ENCODE assay signal across 7 cellular contexts in the genomic region with DNA sequence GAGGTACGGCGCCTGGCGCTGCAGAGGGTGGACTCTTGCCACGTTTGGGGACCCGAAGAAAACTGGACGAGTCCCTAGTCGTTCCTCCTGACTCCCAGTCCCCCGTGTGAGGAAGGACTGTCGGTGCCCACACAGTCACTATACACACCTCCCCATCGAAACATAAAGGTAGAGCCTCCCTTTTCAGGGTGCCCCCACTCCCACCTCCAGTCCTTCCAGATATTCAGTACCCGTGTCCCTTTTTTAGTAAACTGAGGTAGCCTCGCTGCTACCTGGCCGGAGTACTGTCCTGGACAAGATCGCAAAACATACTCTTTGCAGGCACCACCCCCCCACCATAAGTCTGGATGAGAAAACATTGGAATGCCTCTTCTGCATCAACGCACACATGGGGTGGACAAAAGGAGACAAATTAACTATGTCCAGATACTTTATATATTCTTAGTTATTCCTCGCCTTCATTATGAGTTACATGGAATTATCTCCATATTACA. TPM values are rescaled to one million over a fixed set of nuclear protein-coding genes. Genes with fewer than 3 reads are reported as not detected.
DNase-seq lines count a peak whose midpoint lies in the region; ATAC-seq and TF ChIP-seq lines count a peak whose summit lies in the region.

No MANE protein-coding gene starts in this region.

- H3K9me3 Mint-ChIP-seq in HFFc6 = no peaks in the 10 kb centered on the region
- H3K9me3 Mint-ChIP-seq in activated CD8-positive, alpha-beta T cell treated with anti-CD3 and anti-CD28 coated beads, Interleukin-2, amount 10 ng/mL, durations not matched to agents 7 days and 5 days (ENCODE audit: insufficient read depth) = no peaks in the 10 kb centered on the region

- peak overlapping the region; percentile 97 for H3K27ac Mint-ChIP-seq in HFFc6
- H3K27ac Mint-ChIP-seq in activated CD8-positive, alpha-beta T cell treated with anti-CD3 and anti-CD28 coated beads, Interleukin-2, amount 10 ng/mL, durations not matched to agents 7 days and 5 days = peak overlapping the region; percentile 96

- H3K36me3 ChIP-seq in iPS-18a (ENCODE audit: control insufficient read depth, low read depth, low read length) (no peaks in the 10 kb centered on the region), stomach smooth muscle (ENCODE audit: control insufficient read depth in 2 of 2, insufficient read depth in 2 of 2, low read length in 2 of 2) (no peaks in the 10 kb centered on the region)

- peak overlapping the region; percentile 97 for H3K4me3 Mint-ChIP-seq in HFFc6
- peak overlapping the region; percentile 92 for H3K4me3 Mint-ChIP-seq in activated CD8-positive, alpha-beta T cell treated with anti-CD3 and anti-CD28 coated beads, Interleukin-2, amount 10 ng/mL, durations not matched to agents 7 days and 5 days

- H3K4me1 Mint-ChIP-seq in HFFc6 (ENCODE audit: low read depth) = peaks cover 44% of the 10 kb centered on the region
- H3K4me1 Mint-ChIP-seq in activated CD8-positive, alpha-beta T cell treated with anti-CD3 and anti-CD28 coated beads, Interleukin-2, amount 10 ng/mL, durations not matched to agents 7 days and 5 days (ENCODE audit: low read depth) = peaks cover 42% of the 10 kb centered on the region

- no peaks in the 10 kb centered on the region for H3K27me3 ChIP-seq in iPS-18a (ENCODE audit: control insufficient read depth, insufficient read depth, low read length)
- H3K27me3 ChIP-seq in stomach smooth muscle (ENCODE audit: control insufficient read depth in 1 of 2, insufficient read depth in 2 of 2, low read length in 2 of 2) = no peaks in the 10 kb centered on the region

- CTCF ChIA-PET in activated CD8-positive, alpha-beta T cell treated with anti-CD3 and anti-CD28 coated beads, Interleukin-2, amount 10 ng/mL, durations not matched to agents 7 days and 5 days (lab: Charles Lee) = interaction anchor here (1.3 to 7.9 kb wide), 2 partner anchors 27 to 36 kb away, joined by 5 to 242 read pairs; partner anchors contain the start of gene DHH

- H3K36me3 Mint-ChIP-seq in HFFc6 (ENCODE audit: low read depth) = peaks cover 15% of the 10 kb centered on the region; the same call in 1 of the 2 replicates
- H3K36me3 Mint-ChIP-seq in activated CD8-positive, alpha-beta T cell treated with anti-CD3 and anti-CD28 coated beads, Interleukin-2, amount 10 ng/mL, durations not matched to agents 7 days and 5 days (ENCODE audit: low read depth) = peaks cover 31% of the 10 kb centered on the region

- TF ChIP-seq CTCF in HFFc6 (IDR thresholded peaks at IDR 0.05) = no peak

- POLR2A ChIA-PET in activated CD8-positive, alpha-beta T cell treated with anti-CD3 and anti-CD28 coated beads, Interleukin-2, amount 10 ng/mL, durations not matched to agents 7 days and 5 days (lab: Charles Lee) = interaction anchor here (0.5 to 3.6 kb wide), 5 partner anchors 33 to 883 kb away, joined by 3 to 28 read pairs (median 5); partner anchors contain the start of genes DHH, TUBA1A and TUBA1B

- H3K27ac ChIP-seq in iPS-18a (ENCODE audit: low read length) (peak overlapping the region; percentile 98), stomach smooth muscle (ENCODE audit: low read length) (peak overlapping the region; percentile 95)

- no peak for DNase-seq in HFFc6
- no peak for DNase-seq in activated CD8-positive, alpha-beta T cell treated with anti-CD3 and anti-CD28 coated beads, Interleukin-2, amount 10 ng/mL, durations not matched to agents 7 days and 5 days
- no peak for DNase-seq in SHP77 (lab: John Stamatoyannopoulos, UW)

- H3K4me1 ChIP-seq in iPS-18a (ENCODE audit: control insufficient read depth, low read depth, low read length) (peaks cover 27% of the 10 kb centered on the region), stomach smooth muscle (ENCODE audit: control insufficient read depth, insufficient read depth, low read length) (peaks cover 38% of the 10 kb centered on the region)

- peak; percentile 8 for ATAC-seq in activated CD8-positive, alpha-beta T cell treated with anti-CD3 and anti-CD28 coated beads, Interleukin-2, amount 10 ng/mL, durations not matched to agents 7 days and 5 days
- ATAC-seq in HG03175 (IDR thresholded peaks at IDR 0.05; ENCODE audit: unreplicated experiment) = no peak
- no peak for ATAC-seq in HG03196 (IDR thresholded peaks at IDR 0.05; ENCODE audit: unreplicated experiment)

- H3K9ac ChIP-seq in iPS-18a (ENCODE audit: low read length) (peak overlapping the region; percentile 98), stomach smooth muscle (ENCODE audit: low read length in 2 of 2) (peak overlapping the region; percentile 94 to 95)

- H3K9me3 ChIP-seq in iPS-18a (ENCODE audit: control insufficient read depth, low read depth, low read length) = no peaks in the 10 kb centered on the region
- no peaks in the 10 kb centered on the region for H3K9me3 ChIP-seq in stomach smooth muscle (ENCODE audit: control insufficient read depth in 2 of 2, low read length in 2 of 2)

- H3K4me3 ChIP-seq in iPS-18a (ENCODE audit: low read length) = peak overlapping the region; percentile 85
- H3K4me3 ChIP-seq in stomach smooth muscle (ENCODE audit: low read length in 2 of 2) = peak overlapping the region; percentile 89 to 91

- peaks cover 2% of the 10 kb centered on the region; the same call in 1 of the 2 replicates for H3K27me3 Mint-ChIP-seq in HFFc6 (ENCODE audit: insufficient read depth)
- H3K27me3 Mint-ChIP-seq in activated CD8-positive, alpha-beta T cell treated with anti-CD3 and anti-CD28 coated beads, Interleukin-2, amount 10 ng/mL, durations not matched to agents 7 days and 5 days (ENCODE audit: low read depth) = no peaks in the 10 kb centered on the region

RNA-seq across cellular contexts. Expression of gene KMT2D, which starts 0.6 kb away (rescaled TPM):
- 10 to 100 TPM; 43.9 to 66.6 (median 48.4) TPM for total RNA-seq in HFFc6 (2021; fragmentation: NEBNext Ultra II Directional; extraction: Animal tissue kit (Norgen Biotek cat#: 25700))
- total RNA-seq in activated CD8-positive, alpha-beta T cell treated with anti-CD3 and anti-CD28 coated beads, Interleukin-2, amount 10 ng/mL, durations not matched to agents 7 days and 5 days = 100 to 1,000 TPM; 113 TPM

RNA-seq across cellular contexts. Expression of gene RHEBL1, which starts 8.6 kb away (rescaled TPM):
- total RNA-seq in HFFc6 (2021; fragmentation: NEBNext Ultra II Directional; extraction: Animal tissue kit (Norgen Biotek cat#: 25700)) = 1 to 10 TPM in 1 of 6 experiments, under 1 TPM in 5; 0.60 to 1.6 (median 0.86) TPM
- 1 to 10 TPM; 9.5 to 9.9 TPM for total RNA-seq in activated CD8-positive, alpha-beta T cell treated with anti-CD3 and anti-CD28 coated beads, Interleukin-2, amount 10 ng/mL, durations not matched to agents 7 days and 5 days

RNA-seq across cellular contexts. Expression of gene DHH, which starts 33.4 kb away (rescaled TPM):
- total RNA-seq in HFFc6 (2021; fragmentation: NEBNext Ultra II Directional; extraction: Animal tissue kit (Norgen Biotek cat#: 25700)) = under 1 TPM in 1 of 6 experiments, not detected in 5; 0.07 TPM
- total RNA-seq in activated CD8-positive, alpha-beta T cell treated with anti-CD3 and anti-CD28 coated beads, Interleukin-2, amount 10 ng/mL, durations not matched to agents 7 days and 5 days = under 1 TPM in 1 of 2 experiments, not detected in 1; 0.16 TPM

RNA-seq across cellular contexts. Expression of gene PRKAG1, which starts 42.6 kb away (rescaled TPM):
- total RNA-seq in HFFc6 (2021; fragmentation: NEBNext Ultra II Directional; extraction: Animal tissue kit (Norgen Biotek cat#: 25700)) = 10 to 100 TPM; 79.0 to 92.0 (median 83.3) TPM
- 10 to 100 TPM; 57.5 to 59.8 TPM for total RNA-seq in activated CD8-positive, alpha-beta T cell treated with anti-CD3 and anti-CD28 coated beads, Interleukin-2, amount 10 ng/mL, durations not matched to agents 7 days and 5 days

RNA-seq across cellular contexts. Expression of gene LMBR1L, which starts 49.4 kb away (rescaled TPM):
- 10 to 100 TPM; 23.0 to 31.0 (median 26.2) TPM for total RNA-seq in HFFc6 (2021; fragmentation: NEBNext Ultra II Directional; extraction: Animal tissue kit (Norgen Biotek cat#: 25700))
- total RNA-seq in activated CD8-positive, alpha-beta T cell treated with anti-CD3 and anti-CD28 coated beads, Interleukin-2, amount 10 ng/mL, durations not matched to agents 7 days and 5 days = 10 to 100 TPM; 35.8 to 37.8 TPM

Comparison
In these comparisons a context has a peak if more than half of its experiments do, and no peak if none do; other contexts are left out.
1. RNA of gene RHEBL1, which starts 8.6 kb away (total RNA-seq): 9.5 to 9.9 TPM in activated CD8-positive, alpha-beta T cell treated with anti-CD3 and anti-CD28 coated beads, Interleukin-2, amount 10 ng/mL, durations not matched to agents 7 days and 5 days; 0.60 to 1.6 TPM in HFFc6; every median in the first group is over 4 times any median in the second.